In genomic region chr4:6885953-6886557, GRCh38 we compare ENCODE assay signal across 8 cellular contexts. TPM values are rescaled to one million over a fixed set of nuclear protein-coding genes. Genes with fewer than 3 reads are reported as not detected.
DNase-seq lines count a peak whose midpoint lies in the region; ATAC-seq and TF ChIP-seq lines count a peak whose summit lies in the region.

No MANE protein-coding gene starts in this region.

- peaks cover 4% of the 10 kb centered on the region for H4K20me1 ChIP-seq in neural progenitor cell (ENCODE audit: low read depth)

- peaks cover 10% of the 10 kb centered on the region for H3K9me3 Mint-ChIP-seq in neural progenitor cell

- H3K4me2 ChIP-seq in neural progenitor cell, result no peak overlapping the region

- DNase-seq in DMS153 (lab: John Stamatoyannopoulos, UW), result peak; percentile 57
- no peak for DNase-seq in DMS153 treated with DMSO at 0.1 percent for 48 hours (lab: John Stamatoyannopoulos, UW; ENCODE audit: unreplicated experiment)
- DNase-seq in HK-2 (ENCODE audit: unreplicated experiment), result peak; percentile 76
- DNase-seq in SKM-1 treated with dmso at 0.1 percent for 144 hours (lab: John Stamatoyannopoulos, UW; ENCODE audit: unreplicated experiment), result peak; percentile 87
- DNase-seq in fibroblast of the aortic adventitia (ENCODE audit: low read depth), result peak; percentile 73
- no peak for DNase-seq in neural progenitor cell (ENCODE audit: low spot score)
- DNase-seq in ecto neural progenitor cell (ENCODE audit: low spot score), result no peak

- peaks cover 14% of the 10 kb centered on the region for H3K36me3 Mint-ChIP-seq in neural progenitor cell

- peak overlapping the region; percentile 25 for H3K4me3 ChIP-seq in fibroblast of the aortic adventitia (ENCODE audit: low read depth, low read length)
- H3K4me3 ChIP-seq in neural progenitor cell, result no peak overlapping the region

- no peak overlapping the region for H3K27ac ChIP-seq in neural progenitor cell

- peak overlapping the region; percentile 78 for H3K27ac Mint-ChIP-seq in neural progenitor cell

- no peak overlapping the region for H3K4me3 Mint-ChIP-seq in neural progenitor cell

- no peaks in the 10 kb centered on the region for H3K27me3 ChIP-seq in neural progenitor cell

- peaks cover 2% of the 10 kb centered on the region for H3K27me3 Mint-ChIP-seq in neural progenitor cell (ENCODE audit: insufficient read depth, low read depth)

- H3K9ac ChIP-seq in neural progenitor cell, result no peak overlapping the region

- TF ChIP-seq CTCF in fibroblast of the aortic adventitia (IDR thresholded peaks at IDR 0.05; ENCODE audit: insufficient read depth, low read length) (peak; percentile 21), neural progenitor cell (IDR thresholded peaks at IDR 0.05) (no peak)

- peaks cover 16% of the 10 kb centered on the region for H3K4me1 ChIP-seq in neural progenitor cell

- H2AFZ ChIP-seq in neural progenitor cell (replicated peaks), result no peak overlapping the region

- H3K4me1 Mint-ChIP-seq in neural progenitor cell, result peaks cover 12% of the 10 kb centered on the region

- H3K79me2 ChIP-seq in neural progenitor cell (ENCODE audit: low read depth), result no peaks in the 10 kb centered on the region

- no peaks in the 10 kb centered on the region for H3K9me3 ChIP-seq in neural progenitor cell (ENCODE audit: low read depth)

- peaks cover 21% of the 10 kb centered on the region for H3F3A ChIP-seq in neural progenitor cell (ENCODE audit: low read depth)

- no peaks in the 10 kb centered on the region for H3K36me3 ChIP-seq in neural progenitor cell

- no peak for ATAC-seq in HG02885 (IDR thresholded peaks at IDR 0.05; ENCODE audit: poor library complexity, unreplicated experiment)

RNA-seq across cellular contexts. Expression of gene TBC1D14, which starts 23.6 kb away (rescaled TPM):
- total RNA-seq in fibroblast of the aortic adventitia (ENCODE audit: low replicate concordance), result 34.0 and 65.1 TPM in 2 replicates
- 47.9 and 58.8 TPM in 2 replicates for total RNA-seq in neural progenitor cell (ENCODE audit: low replicate concordance)

Comparison
In these comparisons a context has a peak if more than half of its experiments do, and no peak if none do; other contexts are left out.
1. DNase-seq: peak in DMS153 (single experiment), HK-2 (single experiment), SKM-1 treated with dmso at 0.1 percent for 144 hours (single experiment) and fibroblast of the aortic adventitia (single experiment); none in DMS153 treated with DMSO at 0.1 percent for 48 hours (single experiment), neural progenitor cell (single experiment) and ecto neural progenitor cell (single experiment).